ENCODE assay signal across 7 cellular contexts in genomic region chr3:150763841-150764483, GRCh38. TPM values are rescaled to one million over a fixed set of nuclear protein-coding genes. Genes with fewer than 3 reads are reported as not detected.
A peak's percentile ranks its signal among the peaks of the same experiment; 100 is the strongest.
DNase-seq lines count a peak whose midpoint lies in the region; ATAC-seq and FAIRE-seq lines count a peak whose summit lies in the region.

No MANE protein-coding gene starts in this region.

- no peaks in the 10 kb centered on the region for H3K36me3 ChIP-seq in small intestine (ENCODE audit: control insufficient read depth in 2 of 2, insufficient read depth in 2 of 2, low read length in 2 of 2)

- WGBS in small intestine, 3 donors, result 3 to 4% (median 4%) methylated on average over 27 of the region's 27 CpGs

- H3K4me3 Mint-ChIP-seq in T-cell, result peak overlapping the region; percentile 92 to 94 (median 92)

- POLR2A ChIA-PET in T-cell (lab: Charles Lee), result interaction anchor here (0.5 to 3.3 kb wide), 18 partner anchors 9 to 1422 kb away, joined by 3 to 27 read pairs (median 3); partner anchors contain the start of genes SERP1 (in 2 of the 2), EIF2A (in 1 of the 2), ERICH6 (in 1 of the 2) and SELENOT (in 1 of the 2)

- H3K36me3 Mint-ChIP-seq in T-cell, result no peaks in the 10 kb centered on the region

- no peak for FAIRE-seq in small intestine (lab: Jason Lieb, UNC)

- H3K27ac Mint-ChIP-seq in T-cell, result peak overlapping the region; percentile 99

- H3K4me1 Mint-ChIP-seq in T-cell, result peaks cover 44 to 48% (median 47%) of the 10 kb centered on the region in 3 donors

- no peaks in the 10 kb centered on the region for H3K9me3 ChIP-seq in small intestine (ENCODE audit: control insufficient read depth, low read depth)

- H3K4me1 ChIP-seq in small intestine (ENCODE audit: control insufficient read depth in 2 of 2, insufficient read depth in 1 of 2, low read depth in 1 of 2, low read length in 1 of 2), result peaks cover 0 to 8% of the 10 kb centered on the region in 2 donors

- in situ Hi-C loops in G401 (cut with HindIII; ENCODE audit: low sequenced_read_pairs), result no loop called here

- ATAC-seq in GM21619 (IDR thresholded peaks at IDR 0.05; ENCODE audit: unreplicated experiment), result peak; percentile 11
- ATAC-seq in T-cell (replicated peaks in 1 of 4), result peak; percentile 5 to 18 (median 12)

- peak overlapping the region; percentile 75 to 95 for H3K4me3 ChIP-seq in small intestine (ENCODE audit: low read depth in 1 of 2, low read length in 2 of 2)

- peak overlapping the region; percentile 97 to 99 for H3K27ac ChIP-seq in small intestine (ENCODE audit: low read depth in 1 of 2, low read length in 1 of 2)

- no peaks in the 10 kb centered on the region for H3K9me3 Mint-ChIP-seq in T-cell

- H3K27me3 ChIP-seq in small intestine (ENCODE audit: control insufficient read depth in 2 of 2, insufficient read depth in 2 of 2, low read length in 2 of 2), result no peaks in the 10 kb centered on the region

- no peaks in the 10 kb centered on the region for H3K27me3 Mint-ChIP-seq in T-cell

- CTCF ChIA-PET in T-cell (lab: Charles Lee), result interaction anchor here (0.5 to 2.9 kb wide), 18 partner anchors 9 to 794 kb away, joined by 3 to 20 read pairs (median 4); partner anchors contain the start of genes ERICH6 (in 1 of the 2) and SELENOT (in 1 of the 2)

- peak; percentile 70 for DNase-seq in G401 (ENCODE audit: low spot score)
- peak; percentile 69 for DNase-seq in LHCN-M2 (ENCODE audit: low read depth)
- peak in 7 of 34 experiments; percentile 11 to 49 (median 14) for DNase-seq in T-cell
- DNase-seq in cerebellum (ENCODE audit: low spot score), result peak; percentile 53
- DNase-seq in iris pigment epithelial cell (ENCODE audit: low read depth), result peak; percentile 67
- DNase-seq in small intestine, result peak; percentile 84

RNA-seq across cellular contexts. Expression of gene SIAH2, which starts 1.0 kb away (rescaled TPM):
- total RNA-seq in G401 (2014; rRNA removed; shearing (Covaris generic)), result 20.7 and 36.6 TPM in 2 replicates
- 21.0 and 22.1 TPM in 2 replicates for total RNA-seq in LHCN-M2 (2014; rRNA removed)
- polyA plus RNA-seq in LHCN-M2 (2012), result 11.9 TPM
- 10 to 100 TPM; 24.5 to 40.3 (median 26.4) TPM for total RNA-seq in T-cell
- 17.1 TPM for total RNA-seq in cerebellum
- 10 to 100 TPM; 14.5 to 17.4 (median 15.1) TPM for polyA plus RNA-seq in small intestine
